ENCODE assay signal across 8 cellular contexts in the genomic region with DNA sequence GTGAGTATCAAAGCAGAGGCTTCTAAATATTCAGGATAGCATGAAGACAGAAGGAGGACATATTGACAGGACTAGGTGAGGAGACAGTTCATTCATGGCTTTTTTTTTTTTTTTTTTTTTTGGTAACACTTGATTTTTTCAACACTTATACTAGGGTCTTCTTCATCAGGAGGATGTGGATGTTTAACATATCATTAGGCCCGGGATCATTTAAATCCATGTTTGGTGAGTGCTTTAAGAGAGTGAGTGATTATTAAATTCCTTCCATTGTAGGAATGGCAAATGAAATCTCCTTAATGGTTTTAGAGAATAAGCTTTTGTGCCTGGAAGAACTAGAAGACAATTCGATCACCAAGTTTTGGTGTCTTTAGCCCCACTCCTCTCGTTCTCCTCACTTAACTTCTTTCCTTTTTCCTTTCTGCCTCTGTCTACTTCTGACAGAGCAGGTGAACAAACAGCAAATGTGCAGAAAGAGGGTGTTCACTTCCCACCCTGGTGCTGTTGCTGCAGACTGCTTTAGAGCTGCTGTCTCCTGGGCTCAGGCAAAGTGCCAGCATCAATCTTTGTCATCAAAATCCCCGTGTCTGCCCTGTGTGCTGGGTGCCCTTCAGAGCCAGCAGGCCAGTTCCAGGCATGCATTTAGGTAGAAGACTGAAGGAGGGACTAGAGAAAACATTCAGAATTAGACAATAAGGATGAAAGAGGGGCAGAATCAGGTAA. TPM values are rescaled to one million over a fixed set of nuclear protein-coding genes. Genes with fewer than 3 reads are reported as not detected.
A peak's percentile ranks its signal among the peaks of the same experiment; 100 is the strongest.
DNase-seq lines count a peak whose midpoint lies in the region; ATAC-seq lines count a peak whose summit lies in the region.

No MANE protein-coding gene starts in this region.

- H3K27ac Mint-ChIP-seq in activated naive CD8-positive, alpha-beta T cell, result peak overlapping the region; percentile 95
- H3K27ac Mint-ChIP-seq in stimulated activated naive CD8-positive, alpha-beta T cell treated with anti-CD3 and anti-CD28 coated beads, Interleukin-15, amount 100 ng/mL, for 72 hours, result peak overlapping the region; percentile 98

- H3K9me3 Mint-ChIP-seq in activated naive CD8-positive, alpha-beta T cell (ENCODE audit: low read depth), result no peaks in the 10 kb centered on the region
- peaks cover 0 to 4% of the 10 kb centered on the region in 2 donors for H3K9me3 Mint-ChIP-seq in stimulated activated naive CD8-positive, alpha-beta T cell treated with anti-CD3 and anti-CD28 coated beads, Interleukin-15, amount 100 ng/mL, for 72 hours

- DNase-seq in DMS153 treated with DMSO at 0.1 percent for 48 hours (lab: John Stamatoyannopoulos, UW; ENCODE audit: unreplicated experiment) (peak; percentile 14), NCI-H510A (lab: John Stamatoyannopoulos, UW) (peak; percentile 37), left lobe of liver (ENCODE audit: low spot score) (peak; percentile 70), midbrain (lab: John Stamatoyannopoulos, UW) (no peak), AG20443 (ENCODE audit: low spot score) (no peak)
- DNase-seq in stimulated activated naive CD8-positive, alpha-beta T cell treated with anti-CD3 and anti-CD28 coated beads, Interleukin-15, amount 100 ng/mL, for 72 hours, result peak in 1 of 2 donors; percentile 37

- H3K36me3 Mint-ChIP-seq in activated naive CD8-positive, alpha-beta T cell, result no peaks in the 10 kb centered on the region

- H3K4me1 Mint-ChIP-seq in activated naive CD8-positive, alpha-beta T cell (ENCODE audit: low read depth), result peaks cover 47% of the 10 kb centered on the region
- peaks cover 40% of the 10 kb centered on the region for H3K4me1 Mint-ChIP-seq in stimulated activated naive CD8-positive, alpha-beta T cell treated with anti-CD3 and anti-CD28 coated beads, Interleukin-15, amount 100 ng/mL, for 72 hours

- ATAC-seq in left lobe of liver (peak; percentile 41), GM18873 (IDR thresholded peaks at IDR 0.05; ENCODE audit: low FRiP score, unreplicated experiment) (no peak)
- ATAC-seq in stimulated activated naive CD8-positive, alpha-beta T cell treated with anti-CD3 and anti-CD28 coated beads, Interleukin-15, amount 100 ng/mL, for 72 hours, result peak; percentile 76

- H3K27me3 Mint-ChIP-seq in activated naive CD8-positive, alpha-beta T cell, result no peaks in the 10 kb centered on the region
- H3K27me3 Mint-ChIP-seq in stimulated activated naive CD8-positive, alpha-beta T cell treated with anti-CD3 and anti-CD28 coated beads, Interleukin-15, amount 100 ng/mL, for 72 hours, result no peaks in the 10 kb centered on the region

- peak overlapping the region; percentile 78 for H3K4me3 Mint-ChIP-seq in activated naive CD8-positive, alpha-beta T cell
- H3K4me3 Mint-ChIP-seq in stimulated activated naive CD8-positive, alpha-beta T cell treated with anti-CD3 and anti-CD28 coated beads, Interleukin-15, amount 100 ng/mL, for 72 hours, result peak overlapping the region; percentile 77 to 87

RNA-seq across cellular contexts. Expression of a gene that starts 35.6 kb away (rescaled TPM):
- 54.2 TPM for total RNA-seq in left lobe of liver

RNA-seq across cellular contexts. Expression of a gene that starts 41.6 kb away (rescaled TPM):
- total RNA-seq in left lobe of liver, result 10.7 TPM

Comparison
In these comparisons a context has a peak if more than half of its experiments do, and no peak if none do; other contexts are left out.
1. DNase-seq: peak in DMS153 treated with DMSO at 0.1 percent for 48 hours (single experiment), NCI-H510A (single experiment) and left lobe of liver (single experiment); none in midbrain (single experiment) and AG20443 (single experiment).